In the genomic region with DNA sequence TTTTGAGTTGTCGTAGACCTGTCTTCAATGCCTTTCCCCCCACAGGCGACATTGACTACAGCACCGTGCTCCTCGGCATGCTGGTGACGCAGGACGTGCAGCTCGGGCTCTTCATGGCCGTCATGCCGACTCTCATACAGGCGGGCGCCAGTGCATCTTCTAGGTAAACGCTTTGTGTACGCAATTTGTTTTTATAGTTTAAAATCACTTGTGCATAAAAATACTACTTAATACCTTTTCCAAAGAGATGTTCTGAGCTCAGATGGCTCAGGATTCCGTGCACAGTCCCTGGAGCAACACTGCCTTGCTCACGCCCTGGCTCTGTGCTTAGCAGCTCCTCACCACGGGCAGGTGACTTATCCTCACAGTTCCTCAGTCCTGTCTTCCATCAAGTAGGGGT, we compare ENCODE assay signal across 21 cellular contexts.
"Had no signal": no experiment of that assay in that cellular context is flagged by ENCODE, and none has a peak within 500 bp of the region (broad histone marks: within the 10 kb centered on the region; RNA-seq: fewer than 3 reads in every experiment).

No MANE protein-coding gene starts in this region.

- H3K9ac ChIP-seq: KMS-11 had no signal

- H3K4me3 ChIP-seq: K562, SJSA1, SK-N-MC had no signal

- H3K27me3 ChIP-seq: SJSA1 had no signal

- DNase-seq: Kasumi-1, MM.1S, NCI-H1092 treated with DMSO at 0.1 percent for 48 hours, NCI-H1436, NCI-H1694, NCI-H187 treated with DMSO at 0.1 percent for 48 hours, NCI-H2029 treated with DMSO at 0.1 percent for 48 hours, NCI-H226, NCI-H446, NCI-H510A, NCI-H524 treated with DMSO at 0.1 percent for 48 hours, NCI-H69, NCI-H774, SIG-M5 had no signal

- ATAC-seq: K562, Right ventricle myocardium inferior had no signal

- H3K27ac ChIP-seq: HL-60, KMS-11, RWPE1, SJSA1, SK-N-MC had no signal

- H3K9me3 ChIP-seq: SJSA1 had no signal

- FAIRE-seq: K562 had no signal
